In genomic region chr2:85797263-85797660, GRCh38 we compare ENCODE assay signal across 1 cellular context.
TF ChIP-seq lines count a peak whose summit lies in the region.

No MANE protein-coding gene starts in this region.

TF ChIP-seq in IMR-90, 13 proteins besides CTCF, POLR2A, EP300 and RAD21 (continued from another document):
- TF ChIP-seq ELK1 (IDR thresholded peaks at IDR 0.05; ENCODE audit: borderline replicate concordance, low read depth, low read length): no peak
